ENCODE assay signal across 8 cellular contexts in the genomic region with DNA sequence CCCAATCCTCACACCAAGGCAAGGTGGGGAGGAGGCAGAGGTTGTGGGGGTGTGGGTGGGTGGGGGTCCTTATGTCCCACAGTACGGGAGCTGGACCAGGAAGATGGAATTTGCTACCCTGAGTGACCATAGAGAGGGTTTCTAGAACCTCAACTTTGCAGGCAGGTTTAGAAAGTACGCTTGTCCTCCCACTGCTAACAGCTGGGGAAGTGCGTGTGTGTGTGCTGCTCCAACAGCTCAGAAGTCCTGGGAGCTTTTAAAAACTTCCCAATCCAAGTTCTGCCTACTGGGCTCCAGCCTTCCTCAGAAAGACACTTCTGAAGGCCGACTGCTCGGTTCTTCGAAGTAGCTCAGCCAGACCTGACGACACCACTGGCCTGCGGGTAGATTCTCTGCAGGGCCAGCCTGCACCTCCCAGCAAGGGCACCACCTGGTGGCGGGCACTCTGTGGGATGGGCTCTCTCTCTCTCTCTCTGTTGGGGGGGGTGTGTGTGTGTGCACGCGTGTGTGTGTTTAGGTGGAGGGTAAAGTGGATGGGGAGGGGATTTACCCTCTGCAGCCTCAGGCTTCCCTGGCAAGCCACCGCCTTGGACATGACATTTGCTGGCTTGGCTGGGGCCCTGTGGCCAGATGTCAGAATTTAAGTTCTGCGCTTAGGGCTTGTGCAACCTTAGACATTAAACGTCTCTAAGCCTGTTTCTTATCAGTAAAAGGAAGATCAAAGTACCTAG. TPM values are rescaled to one million over a fixed set of nuclear protein-coding genes. Genes with fewer than 3 reads are reported as not detected.
A peak's percentile ranks its signal among the peaks of the same experiment; 100 is the strongest.
DNase-seq lines count a peak whose midpoint lies in the region; ATAC-seq and TF ChIP-seq lines count a peak whose summit lies in the region.

No MANE protein-coding gene starts in this region.

- H3K36me3 ChIP-seq in HAP-1 (replicated peaks), result no peaks in the 10 kb centered on the region
- no peaks in the 10 kb centered on the region for H3K36me3 ChIP-seq in ovary
- no peaks in the 10 kb centered on the region for H3K36me3 ChIP-seq in thoracic aorta

- WGBS in ovary, 3 donors, result 28 to 37% (median 29%) methylated on average over 14 of the region's 14 CpGs

- TF ChIP-seq POLR2A in ovary (IDR thresholded peaks at IDR 0.05), result no peak

- H3K4me3 ChIP-seq in HAP-1 (no peak overlapping the region), fibroblast of villous mesenchyme (ENCODE audit: low read depth, low read length) (no peak overlapping the region), ovary (no peak overlapping the region), thoracic aorta (no peak overlapping the region)

- H3K27me3 ChIP-seq in HAP-1 (ENCODE audit: low read depth), result no peaks in the 10 kb centered on the region
- no peaks in the 10 kb centered on the region for H3K27me3 ChIP-seq in ovary
- no peaks in the 10 kb centered on the region for H3K27me3 ChIP-seq in thoracic aorta (replicated peaks; ENCODE audit: insufficient read depth)

- ATAC-seq in activated T-helper 17 cell treated with anti-CD3 and anti-CD28 coated beads, Interleukin-2, amount 50 U/mL, for 72 hours (replicated peaks), result peak; percentile 83
- peak; percentile 63 for ATAC-seq in thoracic aorta (ENCODE audit: insufficient number of reproducible peaks, low FRiP score, low read depth)

- peak; percentile 90 for TF ChIP-seq CTCF in fibroblast of villous mesenchyme (IDR thresholded peaks at IDR 0.05; ENCODE audit: insufficient read depth, low read depth, low read length)
- TF ChIP-seq CTCF in ovary (IDR thresholded peaks at IDR 0.05), result no peak
- TF ChIP-seq CTCF in thoracic aorta (IDR thresholded peaks at IDR 0.05), result peak; percentile 80

- intact Hi-C loops in ovary (cut with DNase I), result no loop called here

- no peak for TF ChIP-seq EP300 in ovary (IDR thresholded peaks at IDR 0.05)

- DNase-seq in AML-193 (lab: John Stamatoyannopoulos, UW), result peak; percentile 79 to 82
- peak; percentile 26 to 79 for DNase-seq in HAP-1 (ENCODE audit: low spot score in 2 of 2)
- peak; percentile 73 for DNase-seq in RKO (ENCODE audit: low spot score)
- peak; percentile 89 for DNase-seq in fibroblast of villous mesenchyme (ENCODE audit: low read depth)
- peak; percentile 48 to 73 (median 53) for DNase-seq in ovary
- peak; percentile 50 for DNase-seq in thoracic aorta (ENCODE audit: low spot score)
- DNase-seq in DMS79 treated with DMSO at 0.1 percent for 48 hours (lab: John Stamatoyannopoulos, UW), result no peak

- H3K4me1 ChIP-seq in HAP-1 (peaks cover 6% of the 10 kb centered on the region), ovary (ENCODE audit: insufficient read depth) (peaks cover 4% of the 10 kb centered on the region), thoracic aorta (ENCODE audit: control insufficient read depth in 1 of 2, low read depth in 2 of 2) (no peaks in the 10 kb centered on the region)

- H3K4me3 Mint-ChIP-seq in activated T-helper 17 cell treated with anti-CD3 and anti-CD28 coated beads, Interleukin-2, amount 50 U/mL, for 72 hours, result no peak overlapping the region

- no peaks in the 10 kb centered on the region for H3K36me3 Mint-ChIP-seq in activated T-helper 17 cell treated with anti-CD3 and anti-CD28 coated beads, Interleukin-2, amount 50 U/mL, for 72 hours (ENCODE audit: low read depth)

- H3K4me1 Mint-ChIP-seq in activated T-helper 17 cell treated with anti-CD3 and anti-CD28 coated beads, Interleukin-2, amount 50 U/mL, for 72 hours, result peaks cover 9% of the 10 kb centered on the region

- in situ Hi-C loops in HAP-1 (cut with MboI; ENCODE audit: low sequenced_read_pairs), result loop anchor here (25.0 kb wide), 1 partner anchor 452 kb away; no protein-coding TSS in a partner anchor

- no peak overlapping the region for H3K27ac Mint-ChIP-seq in activated T-helper 17 cell treated with anti-CD3 and anti-CD28 coated beads, Interleukin-2, amount 50 U/mL, for 72 hours

- H3K9me3 ChIP-seq in HAP-1, result no peaks in the 10 kb centered on the region
- H3K9me3 ChIP-seq in ovary, result no peaks in the 10 kb centered on the region
- no peaks in the 10 kb centered on the region for H3K9me3 ChIP-seq in thoracic aorta

- peaks cover 13% of the 10 kb centered on the region for H3K27me3 Mint-ChIP-seq in activated T-helper 17 cell treated with anti-CD3 and anti-CD28 coated beads, Interleukin-2, amount 50 U/mL, for 72 hours

- no peaks in the 10 kb centered on the region for H3K9me3 Mint-ChIP-seq in activated T-helper 17 cell treated with anti-CD3 and anti-CD28 coated beads, Interleukin-2, amount 50 U/mL, for 72 hours

- H3K27ac ChIP-seq in ovary (no peak overlapping the region), thoracic aorta (no peak overlapping the region)

RNA-seq across cellular contexts. Expression of a gene that starts 15.6 kb away (rescaled TPM):
- not detected for total RNA-seq in activated T-helper 17 cell treated with anti-CD3 and anti-CD28 coated beads, Interleukin-2, amount 50 U/mL, for 72 hours
- total RNA-seq in fibroblast of villous mesenchyme (22.9 and 46.7 TPM in 2 replicates), ovary (1 to 10 TPM in 6 of 7 donors, not detected in 1; 1.2 to 5.7 (median 2.9) TPM), thoracic aorta (1 to 10 TPM in 1 of 2 donors, under 1 TPM in 1; 0.41 to 2.2 TPM)
- 1 to 10 TPM in 1 of 2 donors, under 1 TPM in 1; 0.98 to 3.2 TPM for polyA plus RNA-seq in ovary

Comparison
In these comparisons a context has a peak if more than half of its experiments do, and no peak if none do; other contexts are left out.
1. CTCF ChIP-seq: peak in fibroblast of villous mesenchyme (single experiment) and thoracic aorta (single experiment); none in ovary (0 of 3).